ENCODE assay signal across 36 cellular contexts in genomic region chr14:98799891-98800290, GRCh38.
"Had no signal": no experiment of that assay in that cellular context is flagged by ENCODE, and none has a peak within 500 bp of the region (broad histone marks: within the 10 kb centered on the region; RNA-seq: fewer than 3 reads in every experiment).

No MANE protein-coding gene starts in this region.

- H3K4me1 ChIP-seq: adrenal gland, body of pancreas, breast epithelium had no signal

- H3K4me1 Mint-ChIP-seq: activated CD4-positive, alpha-beta memory T cell treated with anti-CD3 and anti-CD28 coated beads, Interleukin-2, amount 10 ng/mL, durations not matched to agents 7 days and 5 days; activated CD4-positive, alpha-beta T cell treated with anti-CD3 and anti-CD28 coated beads, Interleukin-2, amount 10 ng/mL, durations not matched to agents 7 days and 5 days; activated CD8-positive, alpha-beta memory T cell treated with anti-CD3 and anti-CD28 coated beads, Interleukin-2, amount 10 ng/mL, durations not matched to agents 7 days and 5 days; activated naive CD4-positive, alpha-beta T cell treated with anti-CD3 and anti-CD28 coated beads, Interleukin-2, amount 10 ng/mL, durations not matched to agents 7 days and 5 days; activated naive CD4-positive, alpha-beta T cell treated with anti-CD3 and anti-CD28 coated beads, Interleukin-2, amount 50 U/mL, for 24 hours; activated naive CD8-positive, alpha-beta T cell treated with anti-CD3 and anti-CD28 coated beads, Interleukin-2, amount 10 ng/mL, durations not matched to agents 7 days and 5 days had no signal

- H3K27me3 ChIP-seq: adrenal gland, body of pancreas, brain microvascular endothelial cell, breast epithelium had no signal

- ATAC-seq: activated CD4-positive, alpha-beta T cell treated with anti-CD3 and anti-CD28 coated beads for 36 hours; activated CD4-positive, CD25-positive, alpha-beta regulatory T cell treated with anti-CD3 and anti-CD28 coated beads, Interleukin-2, amount 50 U/mL, for 24 hours; activated CD8-positive, alpha-beta memory T cell treated with anti-CD3 and anti-CD28 coated beads, Interleukin-2, amount 10 ng/mL, durations not matched to agents 7 days and 5 days; activated CD8-positive, alpha-beta T cell treated with anti-CD3 and anti-CD28 coated beads, Interleukin-2, amount 10 ng/mL, durations not matched to agents 7 days and 5 days; body of pancreas; WTC11 had no signal

- H3K9me3 Mint-ChIP-seq: activated naive CD4-positive, alpha-beta T cell treated with anti-CD3 and anti-CD28 coated beads, Interleukin-2, amount 50 U/mL, for 24 hours; activated T-cell treated with anti-CD3 and anti-CD28 coated beads, Interleukin-2, amount 50 U/mL, for 24 hours; activated T-helper 2 cell treated with anti-CD3 and anti-CD28 coated beads, Interferon-gamma antibody, Interleukin-2, Interleukin-4, amounts not matched to agents 10 μg/mL and 5 μg/mL and 100 μg/mL, durations not matched to agents 14 hours and 24 hours and 36 hours; T-helper 2 cell treated with Interferon-gamma antibody and Interleukin-4, amounts not matched to agents 5 μg/mL and 100 μg/mL, for 36 hours had no signal

- H3K27me3 Mint-ChIP-seq: activated CD4-positive, alpha-beta memory T cell treated with anti-CD3 and anti-CD28 coated beads, Interleukin-2, amount 10 ng/mL, durations not matched to agents 7 days and 5 days; activated CD4-positive, alpha-beta T cell treated with anti-CD3 and anti-CD28 coated beads for 36 hours; activated CD4-positive, alpha-beta T cell treated with anti-CD3 and anti-CD28 coated beads, Interleukin-2, amount 10 ng/mL, durations not matched to agents 7 days and 5 days; activated CD8-positive, alpha-beta memory T cell treated with anti-CD3 and anti-CD28 coated beads, Interleukin-2, amount 10 ng/mL, durations not matched to agents 7 days and 5 days; activated naive CD4-positive, alpha-beta T cell treated with anti-CD3 and anti-CD28 coated beads, Interleukin-2, amount 50 U/mL, for 24 hours; activated naive CD8-positive, alpha-beta T cell; activated naive CD8-positive, alpha-beta T cell treated with anti-CD3 and anti-CD28 coated beads, Interleukin-2, amount 10 ng/mL, durations not matched to agents 7 days and 5 days; activated T-cell treated with anti-CD3 and anti-CD28 coated beads, Interleukin-2, amount 50 U/mL, for 24 hours had no signal

- H3K27ac ChIP-seq: adrenal gland, body of pancreas, brain microvascular endothelial cell, breast epithelium, WERI-Rb-1 had no signal

- H3K4me3 Mint-ChIP-seq: activated CD4-positive, alpha-beta memory T cell treated with anti-CD3 and anti-CD28 coated beads, Interleukin-2, amount 10 ng/mL, durations not matched to agents 7 days and 5 days; activated CD4-positive, alpha-beta T cell treated with anti-CD3 and anti-CD28 coated beads for 36 hours; activated CD4-positive, alpha-beta T cell treated with anti-CD3 and anti-CD28 coated beads, Interleukin-2, amount 10 ng/mL, durations not matched to agents 7 days and 5 days; activated CD8-positive, alpha-beta memory T cell treated with anti-CD3 and anti-CD28 coated beads, Interleukin-2, amount 10 ng/mL, durations not matched to agents 7 days and 5 days; activated CD8-positive, alpha-beta T cell treated with anti-CD3 and anti-CD28 coated beads, Interleukin-2, amount 10 ng/mL, durations not matched to agents 7 days and 5 days; activated naive CD4-positive, alpha-beta T cell treated with anti-CD3 and anti-CD28 coated beads, Interleukin-2, amount 10 ng/mL, durations not matched to agents 7 days and 5 days; activated naive CD4-positive, alpha-beta T cell treated with anti-CD3 and anti-CD28 coated beads, Interleukin-2, amount 50 U/mL, for 24 hours; activated naive CD8-positive, alpha-beta T cell; activated naive CD8-positive, alpha-beta T cell treated with anti-CD3 and anti-CD28 coated beads, Interleukin-2, amount 10 ng/mL, durations not matched to agents 7 days and 5 days; activated T-cell treated with anti-CD3 and anti-CD28 coated beads, Interleukin-2, amount 50 U/mL, for 24 hours; T-helper 1 cell treated with Interleukin-12 subunit alpha and Interleukin-12 subunit beta and Interleukin-4 antibody, amounts not matched to agents 30 μg/mL and 1 μg/mL, for 36 hours; T-helper 2 cell treated with Interferon-gamma antibody and Interleukin-4, amounts not matched to agents 5 μg/mL and 100 μg/mL, for 36 hours; WTC11 had no signal

- DNase-seq: activated CD4-positive, alpha-beta memory T cell treated with anti-CD3 and anti-CD28 coated beads, Interleukin-2, amount 10 ng/mL, durations not matched to agents 7 days and 5 days; activated CD4-positive, alpha-beta T cell treated with anti-CD3 and anti-CD28 coated beads for 1 hour; activated CD4-positive, alpha-beta T cell treated with anti-CD3 and anti-CD28 coated beads for 36 hours; activated CD4-positive, alpha-beta T cell treated with anti-CD3 and anti-CD28 coated beads for 48 hours; activated CD4-positive, alpha-beta T cell treated with anti-CD3 and anti-CD28 coated beads, Interleukin-2, amount 10 ng/mL, durations not matched to agents 7 days and 5 days; activated CD4-positive, alpha-beta T cell treated with anti-CD3 and anti-CD28 coated beads, Interleukin-2, amount 50 U/mL, for 48 hours; activated CD4-positive, CD25-positive, alpha-beta regulatory T cell; activated CD8-positive, alpha-beta memory T cell treated with anti-CD3 and anti-CD28 coated beads for 24 hours; activated CD8-positive, alpha-beta memory T cell treated with anti-CD3 and anti-CD28 coated beads, Interleukin-2, amount 10 ng/mL, durations not matched to agents 7 days and 5 days; activated CD8-positive, alpha-beta memory T cell treated with anti-CD3 and anti-CD28 coated beads, Interleukin-2, amount 50 U/mL, for 48 hours; activated CD8-positive, alpha-beta T cell treated with anti-CD3 and anti-CD28 coated beads, Interleukin-2, amount 10 ng/mL, durations not matched to agents 7 days and 5 days; activated effector memory CD4-positive, alpha-beta T cell treated with Interleukin-2 at 50 U/mL for 16 hours; activated gamma-delta T cell; activated naive CD4-positive, alpha-beta T cell treated with anti-CD3 and anti-CD28 coated beads, Interleukin-2, amount 10 ng/mL, durations not matched to agents 7 days and 5 days; activated naive CD4-positive, alpha-beta T cell treated with Interleukin-2 at 50 U/mL for 16 hours; activated naive CD8-positive, alpha-beta T cell treated with anti-CD3 and anti-CD28 coated beads, Interleukin-2, amount 10 ng/mL, durations not matched to agents 7 days and 5 days; activated T-cell treated with anti-CD3 and anti-CD28 coated beads, Interleukin-2, amount 50 U/mL, for 24 hours; activated T-cell treated with anti-CD3 and anti-CD28 coated beads, Interleukin-2, amount 50 U/mL, for 48 hours; adrenal gland; amniotic stem cell; aorta; body of pancreas; brain microvascular endothelial cell; central memory CD4-positive, alpha-beta T cell; T-helper 1 cell; T-helper 2 cell; T-helper 9 cell; WERI-Rb-1 had no signal

- H3K9me3 ChIP-seq: adrenal gland, body of pancreas, breast epithelium had no signal

- H3K4me3 ChIP-seq: adrenal gland, body of pancreas, breast epithelium had no signal

- H3K36me3 ChIP-seq: adrenal gland, brain microvascular endothelial cell, breast epithelium, WERI-Rb-1 had no signal

- H3K36me3 Mint-ChIP-seq: activated CD8-positive, alpha-beta memory T cell treated with anti-CD3 and anti-CD28 coated beads, Interleukin-2, amount 10 ng/mL, durations not matched to agents 7 days and 5 days; activated naive CD4-positive, alpha-beta T cell treated with anti-CD3 and anti-CD28 coated beads, Interleukin-2, amount 10 ng/mL, durations not matched to agents 7 days and 5 days; activated naive CD4-positive, alpha-beta T cell treated with anti-CD3 and anti-CD28 coated beads, Interleukin-2, amount 50 U/mL, for 24 hours; activated naive CD8-positive, alpha-beta T cell; activated naive CD8-positive, alpha-beta T cell treated with anti-CD3 and anti-CD28 coated beads, Interleukin-2, amount 10 ng/mL, durations not matched to agents 7 days and 5 days; WTC11 had no signal

- H3K27ac Mint-ChIP-seq: activated CD4-positive, alpha-beta memory T cell treated with anti-CD3 and anti-CD28 coated beads, Interleukin-2, amount 10 ng/mL, durations not matched to agents 7 days and 5 days; activated CD4-positive, alpha-beta T cell treated with anti-CD3 and anti-CD28 coated beads for 36 hours; activated CD4-positive, alpha-beta T cell treated with anti-CD3 and anti-CD28 coated beads, Interleukin-2, amount 10 ng/mL, durations not matched to agents 7 days and 5 days; activated CD8-positive, alpha-beta memory T cell treated with anti-CD3 and anti-CD28 coated beads, Interleukin-2, amount 10 ng/mL, durations not matched to agents 7 days and 5 days; activated CD8-positive, alpha-beta T cell treated with anti-CD3 and anti-CD28 coated beads, Interleukin-2, amount 10 ng/mL, durations not matched to agents 7 days and 5 days; activated naive CD4-positive, alpha-beta T cell treated with anti-CD3 and anti-CD28 coated beads, Interleukin-2, amount 10 ng/mL, durations not matched to agents 7 days and 5 days; activated naive CD4-positive, alpha-beta T cell treated with anti-CD3 and anti-CD28 coated beads, Interleukin-2, amount 50 U/mL, for 24 hours; activated naive CD8-positive, alpha-beta T cell; activated naive CD8-positive, alpha-beta T cell treated with anti-CD3 and anti-CD28 coated beads, Interleukin-2, amount 10 ng/mL, durations not matched to agents 7 days and 5 days; activated T-cell treated with anti-CD3 and anti-CD28 coated beads, Interleukin-2, amount 50 U/mL, for 24 hours; activated T-helper 2 cell treated with anti-CD3 and anti-CD28 coated beads, Interferon-gamma antibody, Interleukin-2, Interleukin-4, amounts not matched to agents 10 μg/mL and 5 μg/mL and 100 μg/mL, durations not matched to agents 14 hours and 24 hours and 36 hours; T-helper 1 cell treated with Interleukin-12 subunit alpha and Interleukin-12 subunit beta and Interleukin-4 antibody, amounts not matched to agents 30 μg/mL and 1 μg/mL, for 36 hours; T-helper 2 cell treated with Interferon-gamma antibody and Interleukin-4, amounts not matched to agents 5 μg/mL and 100 μg/mL, for 36 hours; WTC11 had no signal
